Comparison of ENCODE assay signal across 1 cellular context in genomic region chr21:34846601-34847112, GRCh38.
A peak's percentile ranks its signal among the peaks of the same experiment; 100 is the strongest.
TF ChIP-seq lines count a peak whose summit lies in the region.

No MANE protein-coding gene starts in this region.

TF ChIP-seq in HEK293, 187 proteins besides CTCF, POLR2A, EP300 and RAD21 (continued from another document):
- TF ChIP-seq REST (tag by site-specific recombination; IDR thresholded peaks at IDR 0.05) (no peak), ZNF791 (tag by site-specific recombination; IDR thresholded peaks at IDR 0.05) (no peak), ZNF501 (tag by site-specific recombination; IDR thresholded peaks at IDR 0.05) (no peak), FEZF1 (tag by site-specific recombination; IDR thresholded peaks at IDR 0.05) (peak; percentile 48), ZNF560 (tag by site-specific recombination; IDR thresholded peaks at IDR 0.05; ENCODE audit: borderline replicate concordance) (no peak), ZFP69B (tag by site-specific recombination; IDR thresholded peaks at IDR 0.05) (no peak), ZNF138 (tag by site-specific recombination; IDR thresholded peaks at IDR 0.05; ENCODE audit: borderline replicate concordance) (no peak), ZNF2 (tag by site-specific recombination; IDR thresholded peaks at IDR 0.05) (no peak), PATZ1 (tag by site-specific recombination; IDR thresholded peaks at IDR 0.05) (no peak), WT1 (tag by site-specific recombination; IDR thresholded peaks at IDR 0.05) (no peak), ZNF654 (tag by site-specific recombination; IDR thresholded peaks at IDR 0.05; ENCODE audit: low read depth) (no peak)
